ENCODE assay signal across 8 cellular contexts in the genomic region with DNA sequence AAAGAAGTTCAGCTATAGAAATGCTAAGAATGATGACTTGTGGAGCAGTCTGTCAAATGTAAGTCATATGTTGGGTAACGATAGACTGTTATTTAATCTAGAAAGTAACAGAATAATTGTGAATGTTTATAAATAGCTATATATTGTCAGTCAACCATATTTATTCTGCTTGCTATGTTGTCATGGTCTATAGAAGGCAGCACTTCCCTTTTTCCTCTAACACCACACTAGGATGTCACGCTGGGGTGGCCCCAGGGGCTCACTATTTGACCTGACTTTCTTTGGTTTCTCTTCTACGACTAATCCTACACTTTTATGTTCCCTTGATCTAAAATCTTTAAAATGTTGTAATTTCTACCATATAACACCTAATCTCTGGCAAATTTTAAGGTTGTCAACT. TPM values are rescaled to one million over a fixed set of nuclear protein-coding genes. Genes with fewer than 3 reads are reported as not detected.
A peak's percentile ranks its signal among the peaks of the same experiment; 100 is the strongest.
DNase-seq lines count a peak whose midpoint lies in the region; ATAC-seq and TF ChIP-seq lines count a peak whose summit lies in the region.

No MANE protein-coding gene starts in this region.

- DNase-seq in activated CD4-positive, alpha-beta T cell treated with anti-CD3 and anti-CD28 coated beads, Interleukin-2, amount 10 ng/mL, durations not matched to agents 7 days and 5 days, result no peak
- DNase-seq in activated CD4-positive, alpha-beta T cell treated with anti-CD3 and anti-CD28 coated beads, Interleukin-2, amount 50 U/mL, for 48 hours, result no peak
- DNase-seq in SKM-1 treated with dmso at 0.1 percent for 144 hours (lab: John Stamatoyannopoulos, UW; ENCODE audit: unreplicated experiment) (peak; percentile 65), body of pancreas (no peak), heart left ventricle (no peak), HUDEP-2 (lab: John Stamatoyannopoulos, UW; ENCODE audit: unreplicated experiment in 76 of 76) (no peak)
- DNase-seq in stimulated activated naive B cell treated with anti-CD40 and anti-IgM and Interleukin-4, amounts not matched to agents 10 μg/mL and 1 μg/mL and 100 μg/mL, for 72 hours, result peak; percentile 61

- no peaks in the 10 kb centered on the region for H3K36me3 ChIP-seq in body of pancreas (replicated peaks in 1 of 2; ENCODE audit: insufficient read depth in 1 of 2, low read depth in 2 of 2)
- peaks cover 0 to 100% (median 81%) of the 10 kb centered on the region in 9 donors for H3K36me3 ChIP-seq in heart left ventricle

- peak overlapping the region; percentile 89 for H3K27ac Mint-ChIP-seq in activated CD4-positive, alpha-beta T cell treated with anti-CD3 and anti-CD28 coated beads, Interleukin-2, amount 10 ng/mL, durations not matched to agents 7 days and 5 days
- peak overlapping the region; percentile 99 for H3K27ac Mint-ChIP-seq in stimulated activated naive B cell treated with anti-CD40 and anti-IgM and Interleukin-4, amounts not matched to agents 10 μg/mL and 1 μg/mL and 100 μg/mL, for 72 hours

- no peaks in the 10 kb centered on the region for H3K4me1 ChIP-seq in body of pancreas
- H3K4me1 ChIP-seq in heart left ventricle, result peaks cover 0 to 19% (median 0%) of the 10 kb centered on the region in 12 donors

- H3K4me3 Mint-ChIP-seq in activated CD4-positive, alpha-beta T cell treated with anti-CD3 and anti-CD28 coated beads, Interleukin-2, amount 10 ng/mL, durations not matched to agents 7 days and 5 days, result peak overlapping the region; percentile 71
- peak overlapping the region; percentile 87 to 88 for H3K4me3 Mint-ChIP-seq in stimulated activated naive B cell treated with anti-CD40 and anti-IgM and Interleukin-4, amounts not matched to agents 10 μg/mL and 1 μg/mL and 100 μg/mL, for 72 hours

- no peaks in the 10 kb centered on the region for H3K27me3 ChIP-seq in body of pancreas
- no peaks in the 10 kb centered on the region for H3K27me3 ChIP-seq in heart left ventricle

- POLR2A ChIA-PET in activated CD4-positive, alpha-beta T cell treated with anti-CD3 and anti-CD28 coated beads, Interleukin-2, amount 10 ng/mL, durations not matched to agents 7 days and 5 days (lab: Charles Lee), result interaction anchor here (0.7 to 0.8 kb wide), 2 partner anchors 26 to 330 kb away, joined by 3 to 6 read pairs; no protein-coding TSS in a partner anchor

- intact Hi-C loops in body of pancreas (cut with DNase I), result no loop called here
- intact Hi-C loops in heart left ventricle (cut with DNase I), result no loop called here

- 69 to 83% methylated on average over 3 of the region's 3 CpGs for WGBS in body of pancreas, 2 donors
- WGBS in heart left ventricle, 4 donors, result 57 to 83% (median 72%) methylated on average over 3 of the region's 3 CpGs

- no peak for TF ChIP-seq CTCF in body of pancreas (IDR thresholded peaks at IDR 0.05)
- TF ChIP-seq CTCF in heart left ventricle (IDR thresholded peaks at IDR 0.05), result no peak

- H3K36me3 Mint-ChIP-seq in activated CD4-positive, alpha-beta T cell treated with anti-CD3 and anti-CD28 coated beads, Interleukin-2, amount 10 ng/mL, durations not matched to agents 7 days and 5 days (ENCODE audit: low read depth), result peaks cover 77% of the 10 kb centered on the region
- peaks cover 49 to 63% of the 10 kb centered on the region in 2 donors for H3K36me3 Mint-ChIP-seq in stimulated activated naive B cell treated with anti-CD40 and anti-IgM and Interleukin-4, amounts not matched to agents 10 μg/mL and 1 μg/mL and 100 μg/mL, for 72 hours

- ATAC-seq in HG02981 (IDR thresholded peaks at IDR 0.05; ENCODE audit: unreplicated experiment), result peak; percentile 95
- ATAC-seq in stimulated activated naive B cell treated with anti-CD40 and anti-IgM and Interleukin-4, amounts not matched to agents 10 μg/mL and 1 μg/mL and 100 μg/mL, for 72 hours (replicated peaks), result peak; percentile 99
- no peak for ATAC-seq in body of pancreas
- no peak for ATAC-seq in heart left ventricle

- TF ChIP-seq POLR2A in body of pancreas (IDR thresholded peaks at IDR 0.05), result no peak
- TF ChIP-seq POLR2A in heart left ventricle (IDR thresholded peaks at IDR 0.05), result no peak

- H3K9me3 Mint-ChIP-seq in activated CD4-positive, alpha-beta T cell treated with anti-CD3 and anti-CD28 coated beads, Interleukin-2, amount 10 ng/mL, durations not matched to agents 7 days and 5 days, result no peaks in the 10 kb centered on the region
- H3K9me3 Mint-ChIP-seq in stimulated activated naive B cell treated with anti-CD40 and anti-IgM and Interleukin-4, amounts not matched to agents 10 μg/mL and 1 μg/mL and 100 μg/mL, for 72 hours, result no peaks in the 10 kb centered on the region

- H3K4me3 ChIP-seq in body of pancreas (no peak overlapping the region), heart left ventricle (peak overlapping the region in 2 of 12 donors; percentile 17 to 44)

- peak overlapping the region in 1 of 4 donors; percentile 6 for H3K27ac ChIP-seq in body of pancreas
- peak overlapping the region in 1 of 12 donors; percentile 88 for H3K27ac ChIP-seq in heart left ventricle

- CTCF ChIA-PET in activated CD4-positive, alpha-beta T cell treated with anti-CD3 and anti-CD28 coated beads, Interleukin-2, amount 10 ng/mL, durations not matched to agents 7 days and 5 days (lab: Charles Lee), result interaction anchor here (0.7 to 2.6 kb wide), 5 partner anchors 12 to 110 kb away, joined by 3 to 12 read pairs (median 3); a partner anchor contains a TSS

- H3K27me3 Mint-ChIP-seq in activated CD4-positive, alpha-beta T cell treated with anti-CD3 and anti-CD28 coated beads, Interleukin-2, amount 10 ng/mL, durations not matched to agents 7 days and 5 days, result no peaks in the 10 kb centered on the region
- no peaks in the 10 kb centered on the region for H3K27me3 Mint-ChIP-seq in stimulated activated naive B cell treated with anti-CD40 and anti-IgM and Interleukin-4, amounts not matched to agents 10 μg/mL and 1 μg/mL and 100 μg/mL, for 72 hours

- H3K9me3 ChIP-seq in body of pancreas (no peaks in the 10 kb centered on the region), heart left ventricle (no peaks in the 10 kb centered on the region)

- peaks cover 47% of the 10 kb centered on the region for H3K4me1 Mint-ChIP-seq in activated CD4-positive, alpha-beta T cell treated with anti-CD3 and anti-CD28 coated beads, Interleukin-2, amount 10 ng/mL, durations not matched to agents 7 days and 5 days
- H3K4me1 Mint-ChIP-seq in stimulated activated naive B cell treated with anti-CD40 and anti-IgM and Interleukin-4, amounts not matched to agents 10 μg/mL and 1 μg/mL and 100 μg/mL, for 72 hours, result peaks cover 40 to 58% of the 10 kb centered on the region in 2 donors

RNA-seq across cellular contexts. Expression of a gene that starts 20.5 kb away (rescaled TPM):
- total RNA-seq in activated CD4-positive, alpha-beta T cell treated with anti-CD3 and anti-CD28 coated beads, Interleukin-2, amount 10 ng/mL, durations not matched to agents 7 days and 5 days, result 100 to 1,000 TPM; 122 to 138 TPM
- total RNA-seq in body of pancreas (10 to 100 TPM in 1 of 2 donors, 1 to 10 TPM in 1; 7.5 to 24.7 TPM), heart left ventricle (10 to 100 TPM in 1 of 9 donors, 1 to 10 TPM in 8; 2.7 to 30.5 (median 7.0) TPM)
- polyA plus RNA-seq in heart left ventricle, result 1 to 10 TPM in 1 of 2 donors, under 1 TPM in 1; 0.99 to 7.5 TPM

RNA-seq across cellular contexts. Expression of a gene that starts 39.1 kb away (rescaled TPM):
- 10 to 100 TPM; 91.4 to 97.2 TPM for total RNA-seq in activated CD4-positive, alpha-beta T cell treated with anti-CD3 and anti-CD28 coated beads, Interleukin-2, amount 10 ng/mL, durations not matched to agents 7 days and 5 days
- 10 to 100 TPM; 16.8 to 22.1 TPM for total RNA-seq in body of pancreas
- total RNA-seq in heart left ventricle, result 10 to 100 TPM; 47.4 to 82.2 (median 56.3) TPM
- 10 to 100 TPM in 1 of 2 donors, 1 to 10 TPM in 1; 8.6 to 12.5 TPM for polyA plus RNA-seq in heart left ventricle

Comparison
In these comparisons a context has a peak if more than half of its experiments do, and no peak if none do; other contexts are left out.
1. DNase-seq: peak in SKM-1 treated with dmso at 0.1 percent for 144 hours (single experiment) and stimulated activated naive B cell treated with anti-CD40 and anti-IgM and Interleukin-4, amounts not matched to agents 10 μg/mL and 1 μg/mL and 100 μg/mL, for 72 hours (single experiment); none in activated CD4-positive, alpha-beta T cell treated with anti-CD3 and anti-CD28 coated beads, Interleukin-2, amount 10 ng/mL, durations not matched to agents 7 days and 5 days (single experiment), activated CD4-positive, alpha-beta T cell treated with anti-CD3 and anti-CD28 coated beads, Interleukin-2, amount 50 U/mL, for 48 hours (0 of 2), body of pancreas (0 of 4), heart left ventricle (0 of 5) and HUDEP-2 (0 of 76).
2. ATAC-seq: peak in HG02981 (single experiment) and stimulated activated naive B cell treated with anti-CD40 and anti-IgM and Interleukin-4, amounts not matched to agents 10 μg/mL and 1 μg/mL and 100 μg/mL, for 72 hours (2 of 2); none in body of pancreas (single experiment) and heart left ventricle (0 of 4).